ENCODE assay signal across 32 cellular contexts in the genomic region with DNA sequence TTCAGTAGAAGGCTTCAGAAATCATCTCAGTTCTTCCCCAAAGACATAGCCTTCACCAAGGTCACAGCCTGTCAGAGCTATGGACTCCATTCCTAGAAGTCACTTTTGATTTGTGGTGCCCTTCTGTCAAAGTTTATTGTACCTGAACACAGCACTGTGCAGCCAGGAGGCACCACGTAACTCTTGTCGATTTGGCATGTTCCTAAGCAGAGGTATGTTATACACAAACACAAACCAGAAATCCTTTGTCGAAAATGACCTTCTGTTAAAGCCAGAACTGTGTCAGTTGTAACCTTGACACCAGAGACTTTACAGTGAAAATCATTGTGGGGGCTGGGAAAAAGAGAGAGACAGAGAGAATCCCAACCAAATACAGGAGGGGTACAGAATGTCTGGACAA.
"Had no signal": no experiment of that assay in that cellular context is flagged by ENCODE, and none has a peak within 500 bp of the region (broad histone marks: within the 10 kb centered on the region; RNA-seq: fewer than 3 reads in every experiment).

No MANE protein-coding gene starts in this region.

- ATAC-seq: activated CD8-positive, alpha-beta T cell treated with anti-CD3 and anti-CD28 coated beads for 36 hours; activated naive CD4-positive, alpha-beta T cell treated with anti-CD3 and anti-CD28 coated beads, Interleukin-2, amount 50 U/mL, for 72 hours; activated T-cell treated with anti-CD3 and anti-CD28 coated beads, Interleukin-2, amount 50 U/mL, for 4 hours; activated T-cell treated with anti-CD3 and anti-CD28 coated beads, Interleukin-2, amount 50 U/mL, for 72 hours; activated T-helper 17 cell treated with anti-CD3 and anti-CD28 coated beads, Interleukin-2, amount 50 U/mL, for 72 hours; body of pancreas had no signal

- H3K27me3 ChIP-seq: adrenal gland, body of pancreas, brain microvascular endothelial cell, breast epithelium had no signal

- H3K4me1 ChIP-seq: body of pancreas, breast epithelium had no signal

- H3K9me3 ChIP-seq: adrenal gland, body of pancreas, breast epithelium had no signal

- H3K36me3 ChIP-seq: adrenal gland, brain microvascular endothelial cell, breast epithelium had no signal

- H3K27ac ChIP-seq: adrenal gland, body of pancreas, brain microvascular endothelial cell, breast epithelium had no signal

- H3K4me3 ChIP-seq: adrenal gland, body of pancreas, breast epithelium had no signal

- DNase-seq: activated B cell treated with CpG ODN at 0.5 μM for 24 hours; activated CD4-positive, alpha-beta memory T cell treated with anti-CD3 and anti-CD28 coated beads for 36 hours; activated CD4-positive, alpha-beta T cell treated with anti-CD3 and anti-CD28 coated beads for 4 hours; activated CD4-positive, alpha-beta T cell treated with anti-CD3 and anti-CD28 coated beads, Interleukin-2, amount 10 ng/mL, durations not matched to agents 24 days and 14 days; activated CD4-positive, alpha-beta T cell treated with anti-CD3 and anti-CD28 coated beads, Interleukin-2, amount 50 U/mL, for 1 hour; activated CD4-positive, alpha-beta T cell treated with anti-CD3 and anti-CD28 coated beads, Interleukin-2, amount 50 U/mL, for 4 hours; activated CD4-positive, CD25-positive, alpha-beta regulatory T cell treated with anti-CD3 and anti-CD28 coated beads, Interleukin-2, amount 50 U/mL, for 72 hours; activated CD8-positive, alpha-beta memory T cell treated with anti-CD3 and anti-CD28 coated beads, Interleukin-2, amount 50 U/mL, for 4 hours; activated CD8-positive, alpha-beta T cell treated with anti-CD3 and anti-CD28 coated beads for 36 hours; activated effector memory CD4-positive, alpha-beta T cell treated with anti-CD3 and anti-CD28 coated beads, Interleukin-2, amount 50 U/mL, for 16 hours; activated gamma-delta T cell treated with Interleukin-2 at 50 U/mL for 16 hours; activated naive CD4-positive, alpha-beta T cell; activated naive CD4-positive, alpha-beta T cell treated with anti-CD3 and anti-CD28 coated beads for 36 hours; activated naive CD4-positive, alpha-beta T cell treated with anti-CD3 and anti-CD28 coated beads, Interleukin-2, amount 50 U/mL, for 16 hours; activated naive CD8-positive, alpha-beta T cell treated with anti-CD3 and anti-CD28 coated beads for 36 hours; activated T-cell treated with anti-CD3 and anti-CD28 coated beads for 4 hours; activated T-cell treated with anti-CD3 and anti-CD28 coated beads, Interleukin-2, amount 50 U/mL, for 1 hour; activated T-cell treated with anti-CD3 and anti-CD28 coated beads, Interleukin-2, amount 50 U/mL, for 4 hours; activated T-cell treated with anti-CD3 and anti-CD28 coated beads, Interleukin-2, amount 50 U/mL, for 72 hours; adrenal gland; amniotic stem cell; aorta; body of pancreas; brain microvascular endothelial cell; caudate nucleus; cerebellar nuclear complex; T-helper 1 cell; T-helper 2 cell; T-helper 9 cell had no signal
